Comparison of ENCODE assay signal across 1 cellular context in genomic region chr1:198701250-198701649, GRCh38.
TF ChIP-seq lines count a peak whose summit lies in the region.

No MANE protein-coding gene starts in this region.

TF ChIP-seq in SK-N-SH treated with all-trans-retinoic acid at 6 μM for 48 hours, 23 proteins besides CTCF, POLR2A, EP300 and RAD21 (continued from another document):
- TF ChIP-seq, protein P1, sequence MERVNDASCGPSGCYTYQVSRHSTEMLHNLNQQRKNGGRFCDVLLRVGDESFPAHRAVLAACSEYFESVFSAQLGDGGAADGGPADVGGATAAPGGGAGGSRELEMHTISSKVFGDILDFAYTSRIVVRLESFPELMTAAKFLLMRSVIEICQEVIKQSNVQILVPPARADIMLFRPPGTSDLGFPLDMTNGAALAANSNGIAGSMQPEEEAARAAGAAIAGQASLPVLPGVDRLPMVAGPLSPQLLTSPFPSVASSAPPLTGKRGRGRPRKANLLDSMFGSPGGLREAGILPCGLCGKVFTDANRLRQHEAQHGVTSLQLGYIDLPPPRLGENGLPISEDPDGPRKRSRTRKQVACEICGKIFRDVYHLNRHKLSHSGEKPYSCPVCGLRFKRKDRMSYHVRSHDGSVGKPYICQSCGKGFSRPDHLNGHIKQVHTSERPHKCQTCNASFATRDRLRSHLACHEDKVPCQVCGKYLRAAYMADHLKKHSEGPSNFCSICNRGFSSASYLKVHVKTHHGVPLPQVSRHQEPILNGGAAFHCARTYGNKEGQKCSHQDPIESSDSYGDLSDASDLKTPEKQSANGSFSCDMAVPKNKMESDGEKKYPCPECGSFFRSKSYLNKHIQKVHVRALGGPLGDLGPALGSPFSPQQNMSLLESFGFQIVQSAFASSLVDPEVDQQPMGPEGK (CRISPR knock-in tag; IDR thresholded peaks at IDR 0.05; ENCODE audit: borderline replicate concordance): no peak
